Comparison of ENCODE assay signal across 8 cellular contexts in the genomic region with DNA sequence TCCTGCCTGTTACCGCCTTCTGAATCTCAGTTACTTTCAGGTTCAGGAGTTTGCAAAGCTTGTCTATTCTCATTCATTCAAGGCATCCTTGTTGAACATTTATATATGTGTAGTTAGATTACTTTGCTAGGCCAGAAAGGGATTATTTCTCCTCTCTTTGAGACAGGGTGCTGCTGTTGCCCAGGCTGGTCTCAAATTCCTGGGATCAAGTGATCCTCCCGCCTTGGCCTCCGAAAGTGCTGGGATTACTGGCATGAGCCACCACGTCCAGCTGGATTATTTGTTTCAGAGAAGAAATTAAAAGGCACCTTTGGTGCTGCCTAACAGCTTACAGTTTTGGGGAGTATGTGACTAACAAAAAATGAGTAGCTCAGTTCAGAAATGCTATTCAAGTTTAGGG. TPM values are rescaled to one million over a fixed set of nuclear protein-coding genes. Genes with fewer than 3 reads are reported as not detected.
A peak's percentile ranks its signal among the peaks of the same experiment; 100 is the strongest.
DNase-seq lines count a peak whose midpoint lies in the region; ATAC-seq and TF ChIP-seq lines count a peak whose summit lies in the region.

No MANE protein-coding gene starts in this region.

- no peaks in the 10 kb centered on the region for H3K36me3 ChIP-seq in breast epithelium
- H3K36me3 ChIP-seq in mucosa of descending colon (ENCODE audit: low read depth) = no peaks in the 10 kb centered on the region

- H3K4me1 ChIP-seq in breast epithelium = peaks cover 0 to 7% of the 10 kb centered on the region in 2 donors
- peaks cover 11% of the 10 kb centered on the region for H3K4me1 ChIP-seq in mucosa of descending colon (ENCODE audit: low read depth)

- no peaks in the 10 kb centered on the region for H3K27me3 Mint-ChIP-seq in stimulated activated naive CD8-positive, alpha-beta T cell treated with anti-CD3 and anti-CD28 coated beads, Interleukin-15, Interleukin-2, amounts not matched to agents 100 ng/mL and 50 ng/mL, for 24 hours

- no peak for DNase-seq in stimulated activated naive CD8-positive, alpha-beta T cell treated with anti-CD3 and anti-CD28 coated beads, Interleukin-15, Interleukin-2, amounts not matched to agents 100 U/mL and 50 U/mL, for 24 hours
- DNase-seq in breast epithelium (ENCODE audit: low spot score in 2 of 2) (no peak), mucosa of descending colon (no peak), DMS 273 (lab: John Stamatoyannopoulos, UW; ENCODE audit: unreplicated experiment) (no peak), NCI-H2171 (lab: John Stamatoyannopoulos, UW) (no peak), HT-29 (ENCODE audit: low spot score) (no peak)

- H3K4me1 Mint-ChIP-seq in stimulated activated naive CD8-positive, alpha-beta T cell treated with anti-CD3 and anti-CD28 coated beads, Interleukin-15, Interleukin-2, amounts not matched to agents 100 ng/mL and 50 ng/mL, for 24 hours (ENCODE audit: low read depth) = peaks cover 59% of the 10 kb centered on the region

- TF ChIP-seq CTCF in breast epithelium (IDR thresholded peaks at IDR 0.05) = no peak
- TF ChIP-seq CTCF in mucosa of descending colon (IDR thresholded peaks at IDR 0.05) = no peak

- TF ChIP-seq POLR2A in breast epithelium (IDR thresholded peaks at IDR 0.05) = no peak

- intact Hi-C loops in breast epithelium (cut with DNase I; ENCODE audit: low total_unique reads) = no loop called here
- intact Hi-C loops in mucosa of descending colon (cut with DNase I, micrococcal nuclease) = no loop called here

- ATAC-seq in stimulated activated naive CD8-positive, alpha-beta T cell treated with anti-CD3 and anti-CD28 coated beads, Interleukin-15, Interleukin-2, amounts not matched to agents 100 U/mL and 50 U/mL, for 24 hours = no peak
- ATAC-seq in mucosa of descending colon (no peak), GM19395 (IDR thresholded peaks at IDR 0.05; ENCODE audit: unreplicated experiment) (no peak)

- H3K4me3 ChIP-seq in breast epithelium = peak overlapping the region; percentile 96 to 100 (median 99)
- H3K4me3 ChIP-seq in mucosa of descending colon = peak overlapping the region; percentile 96

- peak overlapping the region; percentile 96 for H3K27ac Mint-ChIP-seq in stimulated activated naive CD8-positive, alpha-beta T cell treated with anti-CD3 and anti-CD28 coated beads, Interleukin-15, Interleukin-2, amounts not matched to agents 100 ng/mL and 50 ng/mL, for 24 hours

- H3K27ac ChIP-seq in breast epithelium = peak overlapping the region; percentile 97 to 98

- H3K4me3 Mint-ChIP-seq in stimulated activated naive CD8-positive, alpha-beta T cell treated with anti-CD3 and anti-CD28 coated beads, Interleukin-15, Interleukin-2, amounts not matched to agents 100 ng/mL and 50 ng/mL, for 24 hours = peak overlapping the region; percentile 87

- peaks cover 40% of the 10 kb centered on the region for H3K36me3 Mint-ChIP-seq in stimulated activated naive CD8-positive, alpha-beta T cell treated with anti-CD3 and anti-CD28 coated beads, Interleukin-15, Interleukin-2, amounts not matched to agents 100 ng/mL and 50 ng/mL, for 24 hours (ENCODE audit: low read depth)

- no peaks in the 10 kb centered on the region for H3K27me3 ChIP-seq in breast epithelium

- H3K9me3 Mint-ChIP-seq in stimulated activated naive CD8-positive, alpha-beta T cell treated with anti-CD3 and anti-CD28 coated beads, Interleukin-15, Interleukin-2, amounts not matched to agents 100 ng/mL and 50 ng/mL, for 24 hours = no peaks in the 10 kb centered on the region

- no peaks in the 10 kb centered on the region for H3K9me3 ChIP-seq in breast epithelium
- no peaks in the 10 kb centered on the region for H3K9me3 ChIP-seq in mucosa of descending colon

RNA-seq across cellular contexts. Expression of a gene that starts 0.8 kb away (rescaled TPM):
- total RNA-seq in breast epithelium = 100 to 1,000 TPM in 2 of 3 donors, 10 to 100 TPM in 1; 85.6 to 122 (median 102) TPM
- 10 to 100 TPM; 52.4 to 66.5 (median 65.4) TPM for total RNA-seq in mucosa of descending colon
- 13.9 TPM in 2 replicates for total RNA-seq in HT-29 (2014; rRNA removed; shearing (Covaris generic))

RNA-seq across cellular contexts. Expression of a gene that starts 27.5 kb away (rescaled TPM):
- total RNA-seq in breast epithelium (1 to 10 TPM in 2 of 3 donors, not detected in 1; 4.4 to 7.5 TPM), mucosa of descending colon (100 to 1,000 TPM; 171 to 590 (median 288) TPM)
- 1,024 and 1,115 TPM in 2 replicates for total RNA-seq in HT-29 (2014; rRNA removed; shearing (Covaris generic))

RNA-seq across cellular contexts. Expression of a gene that starts 35.3 kb away (rescaled TPM):
- total RNA-seq in breast epithelium (1 to 10 TPM in 2 of 3 donors, under 1 TPM in 1; 0.88 to 2.6 (median 2.1) TPM), mucosa of descending colon (1 to 10 TPM in 1 of 3 donors, under 1 TPM in 2; 0.35 to 1.4 (median 0.51) TPM)
- total RNA-seq in HT-29 (2014; rRNA removed; shearing (Covaris generic)) = under 0.01 and 0.03 TPM in 2 replicates

RNA-seq across cellular contexts. Expression of a gene that starts 57.1 kb away (rescaled TPM):
- total RNA-seq in breast epithelium (10 to 100 TPM in 2 of 3 donors, 1 to 10 TPM in 1; 1.3 to 24.0 (median 17.7) TPM), mucosa of descending colon (10 to 100 TPM; 21.2 to 46.1 (median 24.0) TPM)
- total RNA-seq in HT-29 (2014; rRNA removed; shearing (Covaris generic)) = 33.2 and 39.3 TPM in 2 replicates

Comparison
In these comparisons a context has a peak if more than half of its experiments do, and no peak if none do; other contexts are left out.
1. RNA of a gene that starts 27.5 kb away (total RNA-seq): 1,024 to 1,115 TPM in HT-29 and 171 to 590 TPM in mucosa of descending colon; 4.4 to 7.5 TPM in breast epithelium; every median in the first group is over 10 times any median in the second.